ENCODE assay signal across 1 cellular context in genomic region chr3:49666592-49666991, GRCh38.
TF ChIP-seq lines count a peak whose summit lies in the region.

No MANE protein-coding gene starts in this region.

TF ChIP-seq in HepG2, 621 proteins besides CTCF, POLR2A, EP300 and RAD21 (continued from another document):
- TF ChIP-seq ZHX1 (CRISPR knock-in tag; IDR thresholded peaks at IDR 0.05; ENCODE audit: low read depth) (no peak), BORCS8-MEF2B (CRISPR knock-in tag; IDR thresholded peaks at IDR 0.05) (no peak), REST (IDR thresholded peaks at IDR 0.05; ENCODE audit: borderline replicate concordance in 1 of 2, low read depth in 1 of 2, low read length in 2 of 2) (no peak), ZNF17 (CRISPR knock-in tag; IDR thresholded peaks at IDR 0.05) (no peak), GLMP (CRISPR knock-in tag; IDR thresholded peaks at IDR 0.05; ENCODE audit: borderline replicate concordance) (no peak), PRDM4 (CRISPR knock-in tag; IDR thresholded peaks at IDR 0.05; ENCODE audit: borderline replicate concordance) (no peak), PBX3 (CRISPR knock-in tag; IDR thresholded peaks at IDR 0.05; ENCODE audit: borderline replicate concordance) (no peak), SAFB2 (CRISPR knock-in tag; IDR thresholded peaks at IDR 0.05; ENCODE audit: borderline replicate concordance, low read depth) (no peak), PPARG (CRISPR knock-in tag; conservative IDR thresholded peaks at IDR 0.05) (peak; percentile 47; the same call in 1 of the 2 replicates), LRRFIP1 (CRISPR knock-in tag; conservative IDR thresholded peaks at IDR 0.05) (no peak), TBX2 (CRISPR knock-in tag; IDR thresholded peaks at IDR 0.05; ENCODE audit: borderline replicate concordance) (peak; percentile 29; the same call in 1 of the 2 replicates), KDM5A (IDR thresholded peaks at IDR 0.05; ENCODE audit: borderline replicate concordance, low read length) (no peak), GLI4 (CRISPR knock-in tag; IDR thresholded peaks at IDR 0.05; ENCODE audit: borderline replicate concordance) (no peak), THAP7 (CRISPR knock-in tag; IDR thresholded peaks at IDR 0.05) (no peak), TAF1 (CRISPR knock-in tag; IDR thresholded peaks at IDR 0.05) (no peak), TFDP2 (CRISPR knock-in tag; IDR thresholded peaks at IDR 0.05) (no peak), ATF6 (CRISPR knock-in tag; conservative IDR thresholded peaks at IDR 0.05) (no peak), ZNF550 (CRISPR knock-in tag; IDR thresholded peaks at IDR 0.05; ENCODE audit: borderline replicate concordance) (no peak), SATB2 (CRISPR knock-in tag; IDR thresholded peaks at IDR 0.05) (no peak), HMGA1 (CRISPR knock-in tag; conservative IDR thresholded peaks at IDR 0.05) (no peak), ZNF724P (CRISPR knock-in tag; IDR thresholded peaks at IDR 0.05; ENCODE audit: borderline replicate concordance) (no peak), ZFP1 (CRISPR knock-in tag; IDR thresholded peaks at IDR 0.05) (no peak), ZBTB4 (CRISPR knock-in tag; IDR thresholded peaks at IDR 0.05; ENCODE audit: borderline replicate concordance) (no peak), ZIK1 (CRISPR knock-in tag; IDR thresholded peaks at IDR 0.05; ENCODE audit: borderline replicate concordance, low read depth) (no peak), CREB3 (CRISPR knock-in tag; IDR thresholded peaks at IDR 0.05) (no peak), ATF4 (CRISPR knock-in tag; IDR thresholded peaks at IDR 0.05) (no peak), ZNF230 (CRISPR knock-in tag; IDR thresholded peaks at IDR 0.05) (no peak), RBAK (CRISPR knock-in tag; IDR thresholded peaks at IDR 0.05) (no peak)
